Comparison of ENCODE assay signal across 8 cellular contexts in genomic region chr12:121800694-121801600, GRCh38. TPM values are rescaled to one million over a fixed set of nuclear protein-coding genes. Genes with fewer than 3 reads are reported as not detected.
A peak's percentile ranks its signal among the peaks of the same experiment; 100 is the strongest.
DNase-seq lines count a peak whose midpoint lies in the region; ATAC-seq and TF ChIP-seq lines count a peak whose summit lies in the region.

No MANE protein-coding gene starts in this region.

- no peak for ATAC-seq in GM19397 (IDR thresholded peaks at IDR 0.05; ENCODE audit: unreplicated experiment)
- no peak for ATAC-seq in GM18519 (IDR thresholded peaks at IDR 0.05; ENCODE audit: low FRiP score, unreplicated experiment)

- H3K9ac ChIP-seq in SK-N-MC (ENCODE audit: insufficient read length) = peak overlapping the region; percentile 94

- peaks cover 29% of the 10 kb centered on the region for H3K4me1 ChIP-seq in cardiac muscle cell (ENCODE audit: low read depth)

- no peaks in the 10 kb centered on the region for H3K9me3 Mint-ChIP-seq in osteocyte (ENCODE audit: unreplicated experiment)

- no peaks in the 10 kb centered on the region for H3K9me3 ChIP-seq in SK-N-MC (ENCODE audit: low read depth, low read length)
- no peaks in the 10 kb centered on the region for H3K9me3 ChIP-seq in cardiac muscle cell (ENCODE audit: low read depth)

- peak overlapping the region; percentile 84 for H3K4me3 Mint-ChIP-seq in osteocyte (ENCODE audit: unreplicated experiment)

- H3K36me3 ChIP-seq in SK-N-MC (ENCODE audit: insufficient read depth, low read length) = peaks cover 3% of the 10 kb centered on the region; the same call in 1 of the 2 replicates
- H3K36me3 ChIP-seq in cardiac muscle cell = peaks cover under 1% of the 10 kb centered on the region

- no peaks in the 10 kb centered on the region for H3K27me3 Mint-ChIP-seq in osteocyte (ENCODE audit: unreplicated experiment)

- H3K4me3 ChIP-seq in SK-N-MC (peak overlapping the region; percentile 82), cardiac muscle cell (peak overlapping the region; percentile 89)

- H3K27me3 ChIP-seq in cardiac muscle cell = no peaks in the 10 kb centered on the region

- DNase-seq in DMS53 treated with DMSO at 0.1 percent for 48 hours (lab: John Stamatoyannopoulos, UW; ENCODE audit: unreplicated experiment) (peak; percentile 49), HT-29 (ENCODE audit: low spot score) (peak; percentile 68), SK-N-MC (ENCODE audit: low read depth, low spot score) (no peak), cardiac muscle cell (ENCODE audit: low read depth in 1 of 2, low spot score in 1 of 2) (peak; percentile 76 to 89), osteocyte (ENCODE audit: extremely low spot score, unreplicated experiment) (no peak)

- TF ChIP-seq CTCF in cardiac muscle cell (IDR thresholded peaks at IDR 0.05; ENCODE audit: low read depth, low read length) (no peak), osteocyte (IDR thresholded peaks at IDR 0.05) (no peak)

- H3K36me3 Mint-ChIP-seq in osteocyte (ENCODE audit: unreplicated experiment) = peaks cover 13% of the 10 kb centered on the region

- 1% methylated on average over 50 to 86 of the region's 86 CpGs for WGBS in adipose tissue, 3 donors

- H3K27ac ChIP-seq in SK-N-MC (peak overlapping the region; percentile 93), adipose tissue (ENCODE audit: low read depth, low read length) (peak overlapping the region; percentile 99), cardiac muscle cell (peak overlapping the region; percentile 100)

- peak overlapping the region; percentile 100 for H3K27ac Mint-ChIP-seq in osteocyte (ENCODE audit: unreplicated experiment)

- peaks cover 42% of the 10 kb centered on the region for H3K4me1 Mint-ChIP-seq in osteocyte (ENCODE audit: unreplicated experiment)

RNA-seq across cellular contexts. Expression of gene SETD1B, which starts 2.9 kb away (rescaled TPM):
- 7.2 and 7.7 TPM in 2 replicates for total RNA-seq in HT-29 (2014; rRNA removed; shearing (Covaris generic))
- polyA plus RNA-seq in adipose tissue = 10 to 100 TPM in 2 of 3 donors, 1 to 10 TPM in 1; 5.7 to 11.1 (median 10.6) TPM
- total RNA-seq in cardiac muscle cell = 8.0 and 15.1 TPM in 2 replicates
- polyA plus RNA-seq in cardiac muscle cell = 2.4 and 3.8 TPM in 2 replicates
- total RNA-seq in osteocyte = 21.0 and 21.8 TPM in 2 replicates

RNA-seq across cellular contexts. Expression of gene RHOF, which starts 7.5 kb away (rescaled TPM):
- total RNA-seq in HT-29 (2014; rRNA removed; shearing (Covaris generic)) = 35.1 and 37.2 TPM in 2 replicates
- polyA plus RNA-seq in adipose tissue (1 to 10 TPM; 2.3 to 4.3 (median 3.3) TPM), cardiac muscle cell (21.5 and 27.4 TPM in 2 replicates)
- total RNA-seq in cardiac muscle cell (30.0 and 56.3 TPM in 2 replicates), osteocyte (11.3 and 11.9 TPM in 2 replicates)

RNA-seq across cellular contexts. Expression of gene HPD, which starts 57.7 kb away (rescaled TPM):
- total RNA-seq in HT-29 (2014; rRNA removed; shearing (Covaris generic)) = not detected in 2 replicates
- 1 to 10 TPM in 2 of 3 donors, under 1 TPM in 1; 0.91 to 4.5 (median 3.5) TPM for polyA plus RNA-seq in adipose tissue
- not detected in 2 replicates for total RNA-seq in cardiac muscle cell
- polyA plus RNA-seq in cardiac muscle cell = 0.16 TPM in 1 of 2 replicates, not detected in the other
- not detected in 2 replicates for total RNA-seq in osteocyte

Comparison
In these comparisons a context has a peak if more than half of its experiments do, and no peak if none do; other contexts are left out.
1. DNase-seq: peak in DMS53 treated with DMSO at 0.1 percent for 48 hours (single experiment), HT-29 (single experiment) and cardiac muscle cell (2 of 2); none in SK-N-MC (single experiment) and osteocyte (single experiment).
2. Peak in every context shown above with its lines, with median percentiles within 50 percentile points of each other: H3K27ac ChIP-seq.